ENCODE assay signal across 24 cellular contexts in genomic region chr10:97034301-97034700, GRCh38.
"Had no signal": no experiment of that assay in that cellular context is flagged by ENCODE, and none has a peak within 500 bp of the region (broad histone marks: within the 10 kb centered on the region; RNA-seq: fewer than 3 reads in every experiment).

No MANE protein-coding gene starts in this region.

- H3K4me3 ChIP-seq: adrenal gland, body of pancreas had no signal

- H3K4me3 Mint-ChIP-seq: activated CD8-positive, alpha-beta T cell treated with anti-CD3 and anti-CD28 coated beads, Interleukin-2, amount 10 ng/mL, durations not matched to agents 7 days and 5 days; activated naive CD4-positive, alpha-beta T cell treated with anti-CD3 and anti-CD28 coated beads for 36 hours; activated naive CD8-positive, alpha-beta T cell; T-helper 1 cell treated with Interleukin-12 subunit alpha and Interleukin-12 subunit beta and Interleukin-4 antibody, amounts not matched to agents 30 μg/mL and 1 μg/mL, for 36 hours; WTC11 had no signal

- H3K27ac ChIP-seq: adrenal gland, body of pancreas had no signal

- ATAC-seq: activated CD8-positive, alpha-beta T cell treated with anti-CD3 and anti-CD28 coated beads, Interleukin-2, amount 10 ng/mL, durations not matched to agents 7 days and 5 days; body of pancreas; PC-3; WTC11 had no signal

- H3K9me3 ChIP-seq: adrenal gland, body of pancreas had no signal

- H3K9me3 Mint-ChIP-seq: activated naive CD4-positive, alpha-beta T cell treated with anti-CD3 and anti-CD28 coated beads for 36 hours; T-helper 1 cell treated with Interleukin-12 subunit alpha and Interleukin-12 subunit beta and Interleukin-4 antibody, amounts not matched to agents 30 μg/mL and 1 μg/mL, for 36 hours; WTC11 had no signal

- H3K27ac Mint-ChIP-seq: activated CD8-positive, alpha-beta T cell treated with anti-CD3 and anti-CD28 coated beads, Interleukin-2, amount 10 ng/mL, durations not matched to agents 7 days and 5 days; activated naive CD4-positive, alpha-beta T cell treated with anti-CD3 and anti-CD28 coated beads for 36 hours; activated naive CD8-positive, alpha-beta T cell; T-helper 1 cell treated with Interleukin-12 subunit alpha and Interleukin-12 subunit beta and Interleukin-4 antibody, amounts not matched to agents 30 μg/mL and 1 μg/mL, for 36 hours; WTC11 had no signal

- H3K27me3 ChIP-seq: adrenal gland, body of pancreas had no signal

- DNase-seq: activated CD4-positive, alpha-beta T cell treated with anti-CD3 and anti-CD28 coated beads for 48 hours; activated CD4-positive, alpha-beta T cell treated with anti-CD3 and anti-CD28 coated beads, Interleukin-2, amount 50 U/mL, for 4 hours; activated CD4-positive, CD25-positive, alpha-beta regulatory T cell treated with anti-CD3 and anti-CD28 coated beads, Interleukin-2, amount 50 U/mL, for 72 hours; activated CD8-positive, alpha-beta memory T cell treated with anti-CD3 and anti-CD28 coated beads, Interleukin-2, amount 50 U/mL, for 48 hours; activated CD8-positive, alpha-beta T cell treated with anti-CD3 and anti-CD28 coated beads, Interleukin-2, amount 10 ng/mL, durations not matched to agents 7 days and 5 days; activated effector memory CD4-positive, alpha-beta T cell treated with Interleukin-2 at 50 U/mL for 16 hours; activated naive CD4-positive, alpha-beta T cell treated with anti-CD3 and anti-CD28 coated beads for 36 hours; activated T-cell treated with anti-CD3 and anti-CD28 coated beads, Interleukin-2, amount 50 U/mL, for 1 hour; adrenal gland; body of pancreas; central memory CD4-positive, alpha-beta T cell; KG1; MM.1S; NCI-H1105; NCI-H1436; NCI-H187; NCI-H2081; NCI-H510A treated with DMSO at 0.1 percent for 48 hours; NCI-H69; PC-3; SHP77 treated with DMSO at 0.1 percent for 48 hours had no signal

- H3K36me3 ChIP-seq: adrenal gland had no signal

- H3K36me3 Mint-ChIP-seq: activated naive CD8-positive, alpha-beta T cell; WTC11 had no signal
